ENCODE assay signal across 8 cellular contexts in the genomic region with DNA sequence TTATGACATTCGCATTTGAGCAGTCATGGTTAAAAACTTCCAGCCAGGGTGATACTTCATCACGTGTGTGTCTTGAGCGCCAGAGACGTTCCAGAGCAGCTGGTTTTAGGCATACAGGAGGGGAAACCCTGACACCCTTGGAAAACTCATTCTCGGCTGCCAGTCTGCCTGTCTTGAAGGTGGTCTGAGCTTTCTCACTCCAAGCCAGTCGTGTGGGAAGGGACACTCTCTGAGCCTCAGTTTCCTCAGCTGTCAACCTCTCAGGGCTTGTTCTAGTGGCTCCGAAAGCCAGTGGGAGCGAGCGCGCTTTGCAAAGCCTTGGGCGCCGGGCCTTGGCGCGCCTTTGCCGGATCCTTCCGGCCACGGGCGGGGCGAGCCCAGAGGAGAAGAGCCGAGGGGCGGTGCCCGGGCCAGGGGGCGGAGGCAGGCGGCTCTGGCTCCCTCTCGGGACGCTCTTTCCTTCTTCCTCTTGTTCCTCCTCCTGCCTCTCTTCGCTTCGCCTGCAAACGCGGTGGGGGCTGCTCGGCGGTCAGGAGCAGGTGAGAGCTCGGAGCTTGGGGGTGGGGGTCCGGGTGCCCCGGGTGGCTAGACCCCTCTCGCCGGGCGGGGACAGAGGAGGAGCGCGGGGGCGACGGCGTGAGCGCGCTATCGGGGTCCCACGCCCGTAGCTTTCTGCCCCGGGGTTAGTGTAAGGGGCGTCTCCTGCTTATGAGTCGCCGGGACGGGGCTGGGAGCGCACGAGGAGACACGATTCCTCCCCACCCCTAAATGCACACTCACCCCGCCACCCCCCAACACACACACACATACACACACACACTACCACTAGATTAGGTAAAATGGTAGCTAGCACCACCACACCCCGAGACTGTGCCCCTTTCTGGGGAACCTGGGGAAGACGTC. TPM values are rescaled to one million over a fixed set of nuclear protein-coding genes. Genes with fewer than 3 reads are reported as not detected.
DNase-seq lines count a peak whose midpoint lies in the region; ATAC-seq and TF ChIP-seq lines count a peak whose summit lies in the region.

A gene (plus strand): TSS at position 467 of the 903 bp plus-strand sequence. CDS start 2,509 bp downstream, outside the sequence.

- TF ChIP-seq CTCF in CD8-positive, alpha-beta T cell (IDR thresholded peaks at IDR 0.05): no peak
- TF ChIP-seq CTCF in PC-9 (conservative IDR thresholded peaks at IDR 0.05): no peak

- peak within 1 kb of the TSS; percentile 76 for H3K4me3 ChIP-seq in CD8-positive, alpha-beta T cell (ENCODE audit: low read depth, low read length)
- peak within 1 kb of the TSS; percentile 87 for H3K4me3 ChIP-seq in PC-9
- H3K4me3 ChIP-seq in naive thymus-derived CD4-positive, alpha-beta T cell (ENCODE audit: low read length): peak within 1 kb of the TSS; percentile 62

- H4K20me1 ChIP-seq in PC-9 (ENCODE audit: insufficient read depth): peaks cover 3% of the 10 kb centered on the region

- peak; percentile 96 for ATAC-seq in CD8-positive, alpha-beta T cell
- peak; percentile 83 for ATAC-seq in GM19455 (IDR thresholded peaks at IDR 0.05; ENCODE audit: unreplicated experiment)
- ATAC-seq in activated T-cell treated with anti-CD3 and anti-CD28 coated beads, Interleukin-2, amount 50 U/mL, for 72 hours (replicated peaks in 1 of 2): peak; percentile 99
- ATAC-seq in naive thymus-derived CD4-positive, alpha-beta T cell: peak; percentile 97
- peak; percentile 98 for ATAC-seq in stimulated activated effector memory CD8-positive, alpha-beta T cell treated with anti-CD3 and anti-CD28 coated beads, Interleukin-12 subunit alpha, Interleukin-12 subunit beta, amount 100 ng/mL, for 72 hours

- intact Hi-C loops in CD8-positive, alpha-beta T cell (cut with DNase I, micrococcal nuclease): loop anchor here (1.0 to 10.0 kb wide), 3 partner anchors 396 to 418 kb away; a partner anchor contains a TSS
- intact Hi-C loops in PC-9 (cut with micrococcal nuclease; ENCODE audit: unreplicated experiment): loop anchor here (1.0 to 5.0 kb wide), 7 partner anchors 30 to 1032 kb away; a partner anchor contains a TSS
- intact Hi-C loops in naive thymus-derived CD4-positive, alpha-beta T cell (cut with micrococcal nuclease): loop anchor here (1.0 to 10.0 kb wide), 8 partner anchors 120 to 1032 kb away; a partner anchor contains a TSS

- H3K27ac Mint-ChIP-seq in CD8-positive, alpha-beta T cell: peak within 1 kb of the TSS; percentile 77
- peak within 1 kb of the TSS; percentile 8 for H3K27ac Mint-ChIP-seq in activated T-cell treated with anti-CD3 and anti-CD28 coated beads, Interleukin-2, amount 50 U/mL, for 72 hours
- peak within 1 kb of the TSS; percentile 60 to 91 (median 71) for H3K27ac Mint-ChIP-seq in naive thymus-derived CD4-positive, alpha-beta T cell
- H3K27ac Mint-ChIP-seq in stimulated activated effector memory CD8-positive, alpha-beta T cell treated with anti-CD3 and anti-CD28 coated beads, Interleukin-12 subunit alpha, Interleukin-12 subunit beta, amount 100 ng/mL, for 72 hours: peak within 1 kb of the TSS; percentile 91

- H3K27me3 Mint-ChIP-seq in CD8-positive, alpha-beta T cell (ENCODE audit: low read depth): no peaks in the 10 kb centered on the region
- no peaks in the 10 kb centered on the region for H3K27me3 Mint-ChIP-seq in activated T-cell treated with anti-CD3 and anti-CD28 coated beads, Interleukin-2, amount 50 U/mL, for 72 hours (ENCODE audit: low read depth)
- H3K27me3 Mint-ChIP-seq in naive thymus-derived CD4-positive, alpha-beta T cell: no peaks in the 10 kb centered on the region

- H3K36me3 ChIP-seq in CD8-positive, alpha-beta T cell (ENCODE audit: insufficient read depth, low read length): no peaks in the 10 kb centered on the region
- peaks cover 19% of the 10 kb centered on the region for H3K36me3 ChIP-seq in PC-9 (ENCODE audit: low read depth)
- H3K36me3 ChIP-seq in naive thymus-derived CD4-positive, alpha-beta T cell (ENCODE audit: control insufficient read depth in 2 of 3, insufficient read depth in 3 of 3, low read length in 3 of 3): peaks cover 0 to 9% (median 0%) of the 10 kb centered on the region in 3 experiments

- H3K9me2 ChIP-seq in PC-9 (ENCODE audit: insufficient read depth): no peaks in the 10 kb centered on the region

- peaks cover 31% of the 10 kb centered on the region for H3K4me1 Mint-ChIP-seq in CD8-positive, alpha-beta T cell (ENCODE audit: low read depth)
- H3K4me1 Mint-ChIP-seq in activated T-cell treated with anti-CD3 and anti-CD28 coated beads, Interleukin-2, amount 50 U/mL, for 72 hours (ENCODE audit: low read depth): peaks cover 18% of the 10 kb centered on the region
- H3K4me1 Mint-ChIP-seq in naive thymus-derived CD4-positive, alpha-beta T cell: peaks cover 10 to 35% (median 30%) of the 10 kb centered on the region in 7 donors
- H3K4me1 Mint-ChIP-seq in stimulated activated effector memory CD8-positive, alpha-beta T cell treated with anti-CD3 and anti-CD28 coated beads, Interleukin-12 subunit alpha, Interleukin-12 subunit beta, amount 100 ng/mL, for 72 hours: peaks cover 10% of the 10 kb centered on the region

- 0 out of 2 replicates have a peak, but pooled peaks cover 5% of the 10 kb centered on the region for H3F3A ChIP-seq in PC-9 (ENCODE audit: insufficient read depth, low read depth)

- peak within 1 kb of the TSS; percentile 95 for H3K4me2 ChIP-seq in PC-9

- H3K27me3 ChIP-seq in CD8-positive, alpha-beta T cell (ENCODE audit: insufficient read depth, low read length): no peaks in the 10 kb centered on the region
- no peaks in the 10 kb centered on the region for H3K27me3 ChIP-seq in PC-9 (ENCODE audit: insufficient read depth, low read depth)
- H3K27me3 ChIP-seq in naive thymus-derived CD4-positive, alpha-beta T cell (ENCODE audit: control insufficient read depth in 2 of 2, insufficient read depth in 2 of 2, low read length in 2 of 2): no peaks in the 10 kb centered on the region

- H3K9me3 Mint-ChIP-seq in CD8-positive, alpha-beta T cell: no peaks in the 10 kb centered on the region
- no peaks in the 10 kb centered on the region for H3K9me3 Mint-ChIP-seq in activated T-cell treated with anti-CD3 and anti-CD28 coated beads, Interleukin-2, amount 50 U/mL, for 72 hours
- no peaks in the 10 kb centered on the region for H3K9me3 Mint-ChIP-seq in naive thymus-derived CD4-positive, alpha-beta T cell
- no peaks in the 10 kb centered on the region for H3K9me3 Mint-ChIP-seq in stimulated activated effector memory CD8-positive, alpha-beta T cell treated with anti-CD3 and anti-CD28 coated beads, Interleukin-12 subunit alpha, Interleukin-12 subunit beta, amount 100 ng/mL, for 72 hours

- H3K9me3 ChIP-seq in CD8-positive, alpha-beta T cell (ENCODE audit: low read length): no peaks in the 10 kb centered on the region
- H3K9me3 ChIP-seq in PC-9 (ENCODE audit: insufficient read depth, low read depth): no peaks in the 10 kb centered on the region
- no peaks in the 10 kb centered on the region for H3K9me3 ChIP-seq in naive thymus-derived CD4-positive, alpha-beta T cell (ENCODE audit: control insufficient read depth in 2 of 3, low read length in 3 of 3)

- peaks cover 20% of the 10 kb centered on the region for H3K79me2 ChIP-seq in PC-9 (ENCODE audit: low read depth)

- peaks cover 18% of the 10 kb centered on the region for H3K4me1 ChIP-seq in CD8-positive, alpha-beta T cell (ENCODE audit: insufficient read depth, low read length)
- H3K4me1 ChIP-seq in PC-9 (replicated peaks; ENCODE audit: insufficient read depth): peaks cover 16% of the 10 kb centered on the region
- peaks cover 9 to 12% of the 10 kb centered on the region in 2 donors for H3K4me1 ChIP-seq in naive thymus-derived CD4-positive, alpha-beta T cell (ENCODE audit: control insufficient read depth in 2 of 2, insufficient read depth in 2 of 2, low read length in 2 of 2)

- H3K36me3 Mint-ChIP-seq in CD8-positive, alpha-beta T cell: peaks cover 17% of the 10 kb centered on the region
- no peaks in the 10 kb centered on the region for H3K36me3 Mint-ChIP-seq in activated T-cell treated with anti-CD3 and anti-CD28 coated beads, Interleukin-2, amount 50 U/mL, for 72 hours (ENCODE audit: insufficient read depth in 2 of 2)
- peaks cover 0 to 18% (median 2%) of the 10 kb centered on the region in 5 donors for H3K36me3 Mint-ChIP-seq in naive thymus-derived CD4-positive, alpha-beta T cell
- peaks cover 13% of the 10 kb centered on the region for H3K36me3 Mint-ChIP-seq in stimulated activated effector memory CD8-positive, alpha-beta T cell treated with anti-CD3 and anti-CD28 coated beads, Interleukin-12 subunit alpha, Interleukin-12 subunit beta, amount 100 ng/mL, for 72 hours

- H2AFZ ChIP-seq in PC-9: peak within 1 kb of the TSS; percentile 83

- CTCF ChIA-PET in CD8-positive, alpha-beta T cell (lab: Charles Lee): interaction anchor here (0.9 to 1.5 kb wide), 3 partner anchors 9 to 30 kb away, joined by 3 to 5 read pairs (median 3); no protein-coding TSS in a partner anchor
- CTCF ChIA-PET in PC-9 (lab: Charles Lee): interaction anchor here (0.6 to 2.1 kb wide), 9 partner anchors 8 to 1404 kb away, joined by 3 to 15 read pairs (median 5); no protein-coding TSS in a partner anchor
- CTCF ChIA-PET in naive thymus-derived CD4-positive, alpha-beta T cell (lab: Charles Lee): no interaction called here

- peak within 1 kb of the TSS; percentile 17 for H3K27ac ChIP-seq in CD8-positive, alpha-beta T cell (ENCODE audit: low read depth, low read length)
- peak within 1 kb of the TSS; percentile 74 for H3K27ac ChIP-seq in PC-9
- H3K27ac ChIP-seq in naive thymus-derived CD4-positive, alpha-beta T cell (ENCODE audit: low read depth, low read length): peak within 1 kb of the TSS; percentile 65

- H3K4me3 Mint-ChIP-seq in CD8-positive, alpha-beta T cell: peak within 1 kb of the TSS; percentile 92
- H3K4me3 Mint-ChIP-seq in activated T-cell treated with anti-CD3 and anti-CD28 coated beads, Interleukin-2, amount 50 U/mL, for 72 hours: peak within 1 kb of the TSS; percentile 89 to 93
- peak within 1 kb of the TSS; percentile 88 to 96 (median 94) for H3K4me3 Mint-ChIP-seq in naive thymus-derived CD4-positive, alpha-beta T cell
- H3K4me3 Mint-ChIP-seq in stimulated activated effector memory CD8-positive, alpha-beta T cell treated with anti-CD3 and anti-CD28 coated beads, Interleukin-12 subunit alpha, Interleukin-12 subunit beta, amount 100 ng/mL, for 72 hours: peak within 1 kb of the TSS; percentile 80

- peak; percentile 47 to 86 (median 75) for DNase-seq in CD8-positive, alpha-beta T cell
- DNase-seq in HS-5 (ENCODE audit: low read depth): peak; percentile 47
- DNase-seq in PC-9: peak; percentile 66 to 89
- peak; percentile 87 for DNase-seq in activated T-cell treated with anti-CD3 and anti-CD28 coated beads, Interleukin-2, amount 50 U/mL, for 72 hours
- peak; percentile 71 for DNase-seq in fibroblast of gingiva (ENCODE audit: low read depth)
- DNase-seq in naive thymus-derived CD4-positive, alpha-beta T cell: peak; percentile 59 to 86 (median 74)
- peak; percentile 74 to 84 for DNase-seq in stimulated activated effector memory CD8-positive, alpha-beta T cell treated with anti-CD3 and anti-CD28 coated beads, Interleukin-12 subunit alpha, Interleukin-12 subunit beta, amount 100 ng/mL, for 72 hours (ENCODE audit: low spot score in 2 of 2)

- no TSS peak for BruUV-seq in PC-9 (replicated peaks; lab: Mats Ljungman, UMichigan)

- POLR2A ChIA-PET in CD8-positive, alpha-beta T cell (lab: Charles Lee): interaction anchor here (0.8 to 3.0 kb wide), 4 partner anchors 9 to 345 kb away, joined by 3 to 13 read pairs (median 4); a partner anchor contains a TSS
- POLR2A ChIA-PET in PC-9 (lab: Charles Lee; ENCODE audit: unreplicated experiment): interaction anchor here (0.6 kb wide), 3 partner anchors 142 to 258 kb away, joined by 3 to 7 read pairs (median 3); a partner anchor contains a TSS
- POLR2A ChIA-PET in naive thymus-derived CD4-positive, alpha-beta T cell (lab: Charles Lee): interaction anchor here (0.8 to 2.1 kb wide), 2 partner anchors 10 to 351 kb away, joined by 3 to 13 read pairs; no protein-coding TSS in a partner anchor

RNA-seq across cellular contexts. Expression of the gene that starts here (rescaled TPM):
- total RNA-seq in CD8-positive, alpha-beta T cell: 1 to 10 TPM; 7.7 to 7.9 TPM
- 47.6 and 69.9 TPM in 2 replicates for total RNA-seq in PC-9 (2021)
- total RNA-seq in activated T-cell treated with anti-CD3 and anti-CD28 coated beads, Interleukin-2, amount 50 U/mL, for 72 hours: 10 to 100 TPM; 10.4 to 12.2 TPM
- total RNA-seq in naive thymus-derived CD4-positive, alpha-beta T cell: 10 to 100 TPM in 3 of 5 experiments, 1 to 10 TPM in 2; 8.2 to 16.9 (median 11.0) TPM
- polyA plus RNA-seq in naive thymus-derived CD4-positive, alpha-beta T cell: 10 to 100 TPM; 19.4 to 21.4 TPM

Comparison
In these comparisons a context has a peak if more than half of its experiments do, and no peak if none do; other contexts are left out.
1. Peak in every context shown above with its lines: DNase-seq, ATAC-seq, H3K4me3 ChIP-seq and H3K27ac ChIP-seq.
2. H3K27ac ChIP-seq: peak in every context shown above with its lines; median percentile 74 in PC-9; 65 in naive thymus-derived CD4-positive, alpha-beta T cell; 17 in CD8-positive, alpha-beta T cell.
3. H3K27ac Mint-ChIP-seq: peak in every context shown above with its lines; median percentile 91 in stimulated activated effector memory CD8-positive, alpha-beta T cell treated with anti-CD3 and anti-CD28 coated beads, Interleukin-12 subunit alpha, Interleukin-12 subunit beta, amount 100 ng/mL, for 72 hours; 77 in CD8-positive, alpha-beta T cell; 71 in naive thymus-derived CD4-positive, alpha-beta T cell; 8 in activated T-cell treated with anti-CD3 and anti-CD28 coated beads, Interleukin-2, amount 50 U/mL, for 72 hours.